1 cellular context compared by ENCODE assay signal in genomic region chr5:88734191-88734640, GRCh38.
TF ChIP-seq lines count a peak whose summit lies in the region.

No MANE protein-coding gene starts in this region.

TF ChIP-seq in K562, 482 proteins besides CTCF, POLR2A, EP300 and RAD21 (continued from another document and continues in another):
- peak; percentile 82 for TF ChIP-seq DPF2 (IDR thresholded peaks at IDR 0.05)
- TF ChIP-seq FUS (optimal IDR thresholded peaks at IDR 0.05; ENCODE audit: low read depth, low read length) = no peak
- TF ChIP-seq GTF3C2 (IDR thresholded peaks at IDR 0.05; ENCODE audit: borderline replicate concordance, extremely low read depth, insufficient read length) = no peak
- TF ChIP-seq ARID2 (IDR thresholded peaks at IDR 0.05) = no peak
- TF ChIP-seq ZNF644 (tag; IDR thresholded peaks at IDR 0.05; ENCODE audit: low read depth) = peak; percentile 73
- no peak for TF ChIP-seq ZFP91 (CRISPR knock-in tag; IDR thresholded peaks at IDR 0.05)
- TF ChIP-seq IRF1 (CRISPR knock-in tag; IDR thresholded peaks at IDR 0.05; ENCODE audit: borderline replicate concordance) = no peak
- no peak for TF ChIP-seq ZFX (CRISPR knock-in tag; IDR thresholded peaks at IDR 0.05)
- peak; percentile 65 for TF ChIP-seq SMARCA4 (IDR thresholded peaks at IDR 0.05)
- TF ChIP-seq DEAF1 (CRISPR knock-in tag; IDR thresholded peaks at IDR 0.05) = no peak
- peak; percentile 91 for TF ChIP-seq ZNF384 (IDR thresholded peaks at IDR 0.05; ENCODE audit: low read depth, low read length)
- 0 out of 4 replicates have a peak, but pooled peaks of 1 of the 2 experiments have one; percentile 8 for TF ChIP-seq MNT (conservative IDR thresholded peaks at IDR 0.05)
- TF ChIP-seq TSC22D4 (tag; IDR thresholded peaks at IDR 0.05) = no peak
- peak; percentile 73 for TF ChIP-seq CBFA2T3 (IDR thresholded peaks at IDR 0.05)
- TF ChIP-seq NR0B1 (IDR thresholded peaks at IDR 0.05; ENCODE audit: partially characterized antibody) = no peak
- 0 out of 2 replicates have a peak, but pooled peaks have one; percentile 12 for TF ChIP-seq JUND (IDR thresholded peaks at IDR 0.05; ENCODE audit: borderline replicate concordance, low read depth, low read length)
- TF ChIP-seq JUND (tag; IDR thresholded peaks at IDR 0.05; ENCODE audit: borderline replicate concordance, low read depth, low read length) = no peak
- no peak for TF ChIP-seq TFAP4 (CRISPR knock-in tag; IDR thresholded peaks at IDR 0.05; ENCODE audit: borderline replicate concordance)
- no peak for TF ChIP-seq EP400 (IDR thresholded peaks at IDR 0.05)
- TF ChIP-seq MGA (IDR thresholded peaks at IDR 0.05) = no peak
- TF ChIP-seq TAL1 (IDR thresholded peaks at IDR 0.05) = peak; percentile 63
- TF ChIP-seq CHD2 (IDR thresholded peaks at IDR 0.05; ENCODE audit: low read depth, low read length) = no peak
- TF ChIP-seq GATAD2A (IDR thresholded peaks at IDR 0.05) = no peak
- TF ChIP-seq EGR1 (conservative IDR thresholded peaks at IDR 0.05) = no peak
- TF ChIP-seq ERF (CRISPR knock-in tag; IDR thresholded peaks at IDR 0.05) = no peak
- no peak for TF ChIP-seq ZNF699 (CRISPR knock-in tag; IDR thresholded peaks at IDR 0.05; ENCODE audit: insufficient replicate concordance)
- no peak for TF ChIP-seq ELF2 (CRISPR knock-in tag; IDR thresholded peaks at IDR 0.05)
- TF ChIP-seq GTF2F1 (IDR thresholded peaks at IDR 0.05; ENCODE audit: low read depth, low read length) = no peak
- no peak for TF ChIP-seq NR2C1 (IDR thresholded peaks at IDR 0.05)
- no peak for TF ChIP-seq NR2C1 (tag; IDR thresholded peaks at IDR 0.05)
- TF ChIP-seq ZBTB34 (CRISPR knock-in tag; IDR thresholded peaks at IDR 0.05) = no peak
- TF ChIP-seq SRSF1 (IDR thresholded peaks at IDR 0.05; ENCODE audit: low read depth, low read length) = no peak
